8 cellular contexts compared by ENCODE assay signal in the genomic region with DNA sequence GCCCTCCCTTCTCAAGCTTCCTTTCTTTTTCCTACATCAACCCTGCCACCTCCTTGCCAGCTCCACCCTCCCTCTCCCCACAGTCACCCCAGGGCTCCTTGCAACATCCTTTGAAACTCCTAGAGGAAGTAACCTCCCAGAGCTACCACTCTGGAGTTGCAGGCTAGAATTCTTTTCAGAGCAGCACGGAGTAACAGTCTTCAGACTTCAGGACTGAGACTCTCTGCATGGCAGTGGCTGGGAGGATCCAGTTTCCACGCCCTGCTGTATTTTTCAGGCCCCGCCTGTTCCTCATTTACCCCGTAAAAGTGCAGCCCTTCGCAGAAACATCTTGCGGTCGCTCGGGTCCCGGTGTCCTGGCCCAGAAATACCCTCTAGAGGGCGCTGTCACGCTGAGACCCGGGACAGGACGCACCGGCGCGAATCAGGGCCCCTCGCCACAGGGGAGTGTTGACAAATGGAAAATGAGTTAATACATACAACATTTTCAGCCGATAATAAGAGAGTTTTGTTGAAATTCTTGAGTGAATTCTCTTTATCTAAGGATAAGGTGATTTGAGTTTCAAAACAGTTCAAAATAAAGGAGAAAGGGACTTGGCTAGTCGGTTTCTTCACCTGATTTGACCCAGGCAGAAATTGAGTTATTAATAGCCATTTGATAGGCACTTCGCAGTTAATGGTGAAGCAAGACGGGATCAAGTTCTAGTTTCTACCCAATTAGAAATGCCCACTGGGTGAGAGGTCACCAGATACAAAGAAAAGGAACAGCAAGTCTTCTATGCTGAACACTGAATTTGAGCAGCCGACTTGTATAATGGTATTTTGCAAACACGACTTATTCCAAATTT. TPM values are rescaled to one million over a fixed set of nuclear protein-coding genes. Genes with fewer than 3 reads are reported as not detected.
A peak's percentile ranks its signal among the peaks of the same experiment; 100 is the strongest.
DNase-seq lines count a peak whose midpoint lies in the region; ATAC-seq, FAIRE-seq and TF ChIP-seq lines count a peak whose summit lies in the region.

No MANE protein-coding gene starts in this region.

- H3K9ac ChIP-seq in colonic mucosa (ENCODE audit: low read depth in 2 of 2, low read length in 2 of 2) (no peak overlapping the region), HepG2 (ENCODE audit: insufficient read depth, low read depth, low read length) (no peak overlapping the region)

- H2AFZ ChIP-seq in HepG2 (ENCODE audit: low read length), result no peak overlapping the region

- ATAC-seq in HG03064 (IDR thresholded peaks at IDR 0.05; ENCODE audit: low read depth, unreplicated experiment) (peak; percentile 57), HepG2 (peak; percentile 91)

- no peaks in the 10 kb centered on the region for H3K36me3 Mint-ChIP-seq in activated CD4-positive, alpha-beta T cell treated with anti-CD3 and anti-CD28 coated beads, Interleukin-2, amount 10 ng/mL, durations not matched to agents 24 days and 14 days (ENCODE audit: low read depth)

- in situ Hi-C loops in HepG2 (cut with HindIII; ENCODE audit: extremely low pct_ligation_motif_present, low pct_unique_long_range_greater_than_20kb), result loop anchor here (5.0 kb wide), 1 partner anchor 94 kb away; no protein-coding TSS in a partner anchor

- no peaks in the 10 kb centered on the region for H3K79me2 ChIP-seq in HepG2 (ENCODE audit: insufficient read depth, low read length)

- H3K27me3 Mint-ChIP-seq in activated CD4-positive, alpha-beta T cell treated with anti-CD3 and anti-CD28 coated beads, Interleukin-2, amount 10 ng/mL, durations not matched to agents 24 days and 14 days, result peaks cover 8% of the 10 kb centered on the region

- H3K27ac Mint-ChIP-seq in activated CD4-positive, alpha-beta T cell treated with anti-CD3 and anti-CD28 coated beads, Interleukin-2, amount 10 ng/mL, durations not matched to agents 24 days and 14 days, result peak overlapping the region; percentile 23

- DNase-seq in NCI-H446 (lab: John Stamatoyannopoulos, UW) (peak; percentile 6 to 51), NCI-H446 treated with DMSO at 0.1 percent for 48 hours (lab: John Stamatoyannopoulos, UW) (no peak), NCI-H510A (lab: John Stamatoyannopoulos, UW) (peak; percentile 75), colonic mucosa (peak; percentile 83), HepG2 (ENCODE audit: low spot score) (peak; percentile 48)
- DNase-seq in activated CD4-positive, alpha-beta T cell treated with anti-CD3 and anti-CD28 coated beads, Interleukin-2, amount 10 ng/mL, durations not matched to agents 24 days and 14 days, result peak; percentile 96
- DNase-seq in stimulated activated CD4-positive, alpha-beta T cell treated with anti-CD3 and anti-CD28 coated beads, Interleukin-4, amount 100 ng/mL, for 24 hours, result peak; percentile 88

- no peaks in the 10 kb centered on the region for H3K27me3 ChIP-seq in colonic mucosa
- peaks cover 0 to 54% of the 10 kb centered on the region in 2 experiments; a peak in 4 of 5 replicates for H3K27me3 ChIP-seq in HepG2 (ENCODE audit: control insufficient read depth in 1 of 2, insufficient read depth in 2 of 2, low read length in 2 of 2)

- no peaks in the 10 kb centered on the region for H4K20me1 ChIP-seq in HepG2 (ENCODE audit: insufficient read depth, low read length)

- intact Hi-C loops in activated CD4-positive, alpha-beta T cell treated with anti-CD3 and anti-CD28 coated beads, Interleukin-2, amount 10 ng/mL, durations not matched to agents 24 days and 14 days (cut with micrococcal nuclease), result loop anchor here (1.0 to 2.0 kb wide), 2 partner anchors 56 to 91 kb away; no protein-coding TSS in a partner anchor
- intact Hi-C loops in colonic mucosa (cut with DNase I) (no loop called here), HepG2 (cut with micrococcal nuclease; ENCODE audit: unreplicated experiment) (loop anchor here (1.0 to 10.0 kb wide), 3 partner anchors 58 to 104 kb away; a partner anchor contains a TSS)

- no peak for TF ChIP-seq POLR2A in HepG2 (IDR thresholded peaks at IDR 0.05; ENCODE audit: insufficient read depth in 1 of 2, low read depth in 2 of 2, low read length in 2 of 2)

- no peaks in the 10 kb centered on the region for H3K36me3 ChIP-seq in colonic mucosa
- no peaks in the 10 kb centered on the region for H3K36me3 ChIP-seq in HepG2 (replicated peaks in 1 of 2; ENCODE audit: control insufficient read depth in 1 of 2, insufficient read depth in 2 of 2, low read length in 2 of 2)

- FAIRE-seq in HepG2 (lab: Jason Lieb, UNC), result no peak

- H3K27ac ChIP-seq in colonic mucosa, result no peak overlapping the region
- no peak overlapping the region for H3K27ac ChIP-seq in HepG2 (ENCODE audit: extremely low read length, insufficient read depth, low read length)

- H3K9me3 ChIP-seq in colonic mucosa (no peaks in the 10 kb centered on the region), HepG2 (ENCODE audit: low read length) (no peaks in the 10 kb centered on the region)

- peak; percentile 75 for TF ChIP-seq RAD21 in HepG2 (CRISPR knock-in tag; IDR thresholded peaks at IDR 0.05)

- 8% methylated on average over 20 of the region's 23 CpGs for WGBS in HepG2 (ENCODE audit: low lambda C conversion rate)

- peaks cover 15% of the 10 kb centered on the region for H3K4me1 Mint-ChIP-seq in activated CD4-positive, alpha-beta T cell treated with anti-CD3 and anti-CD28 coated beads, Interleukin-2, amount 10 ng/mL, durations not matched to agents 24 days and 14 days

- peak overlapping the region; percentile 53 for H3K4me2 ChIP-seq in HepG2 (ENCODE audit: low read depth, low read length)

- H3K4me1 ChIP-seq in colonic mucosa (peaks cover 6% of the 10 kb centered on the region), HepG2 (ENCODE audit: insufficient read depth, low read length) (peaks cover 20% of the 10 kb centered on the region)

- no peak for TF ChIP-seq EP300 in HepG2 (IDR thresholded peaks at IDR 0.05; ENCODE audit: low read depth in 2 of 2, low read length in 2 of 2)
- no peak for TF ChIP-seq EP300 in HepG2 (CRISPR knock-in tag; IDR thresholded peaks at IDR 0.05; ENCODE audit: borderline replicate concordance)

- H3K4me3 ChIP-seq in colonic mucosa (no peak overlapping the region), HepG2 (replicated peaks in 1 of 3; ENCODE audit: insufficient read depth in 1 of 3, low read depth in 2 of 3, low read length in 3 of 3) (peak overlapping the region in 1 of 3 experiments; percentile 13; a peak in 2 of 6 replicates)

- BruUV-seq in HepG2 (replicated peaks; lab: Mats Ljungman, UMichigan), result no TSS peak

- POLR2A ChIA-PET in HepG2 (lab: Yijun Ruan, JAX), result no interaction called here

- peak; percentile 91 for TF ChIP-seq CTCF in colonic mucosa (IDR thresholded peaks at IDR 0.05)
- TF ChIP-seq CTCF in HepG2 (CRISPR knock-in tag; IDR thresholded peaks at IDR 0.05), result peak; percentile 93

- CTCF ChIA-PET in HepG2 (lab: Yijun Ruan, JAX; ENCODE audit: low intra/inter-chr PET ratio, low total read pairs), result interaction anchor here (0.8 to 3.2 kb wide), 3 partner anchors 56 to 91 kb away, joined by 4 to 30 read pairs (median 11); a partner anchor contains a TSS

- peak overlapping the region; percentile 74 for H3K4me3 Mint-ChIP-seq in activated CD4-positive, alpha-beta T cell treated with anti-CD3 and anti-CD28 coated beads, Interleukin-2, amount 10 ng/mL, durations not matched to agents 24 days and 14 days

- H3K9me3 Mint-ChIP-seq in activated CD4-positive, alpha-beta T cell treated with anti-CD3 and anti-CD28 coated beads, Interleukin-2, amount 10 ng/mL, durations not matched to agents 24 days and 14 days, result no peaks in the 10 kb centered on the region

RNA-seq across cellular contexts. Expression of a gene that starts 18.5 kb away (rescaled TPM):
- not detected in 2 replicates for total RNA-seq in activated CD4-positive, alpha-beta T cell treated with anti-CD3 and anti-CD28 coated beads, Interleukin-2, amount 10 ng/mL, durations not matched to agents 24 days and 14 days
- total RNA-seq in colonic mucosa, result not detected
- not detected in 2 replicates for total RNA-seq in HepG2 (2016; rRNA removed; fragmentation: Illumina TruSeq; extraction: Trizol)
- not detected in 2 replicates for total RNA-seq in HepG2 (2016; cell fraction: cytosol; rRNA removed; fragmentation: Illumina TruSeq; extraction: Trizol; ENCODE audit: low read depth)
- not detected in 2 replicates for total RNA-seq in HepG2 (2016; cell fraction: insoluble cytoplasmic fraction; rRNA removed; fragmentation: Illumina TruSeq; extraction: Trizol)
- not detected in 2 replicates for total RNA-seq in HepG2 (2016; cell fraction: membrane; rRNA removed; fragmentation: Illumina TruSeq; extraction: Trizol)
- not detected in 2 replicates for total RNA-seq in HepG2 (2016; cell fraction: nucleus; rRNA removed; fragmentation: Illumina TruSeq; extraction: Trizol)
- not detected in 2 replicates for polyA plus RNA-seq in HepG2 (2011; rRNA removed)
- polyA plus RNA-seq in HepG2 (2011; cell fraction: cytosol; rRNA removed), result not detected in 2 replicates
- polyA plus RNA-seq in HepG2 (2011; cell fraction: nucleus; rRNA removed), result not detected in 2 replicates
- polyA plus RNA-seq in HepG2 (2012), result not detected in 2 replicates
- polyA plus RNA-seq in HepG2 (2016; cell fraction: cytosol; fragmentation: Illumina TruSeq; extraction: Trizol; ENCODE audit: low read depth), result not detected in 2 replicates
- not detected in 2 replicates for polyA plus RNA-seq in HepG2 (2016; cell fraction: insoluble cytoplasmic fraction; fragmentation: Illumina TruSeq; extraction: Trizol; ENCODE audit: low read depth)
- not detected in 2 replicates for polyA plus RNA-seq in HepG2 (2016; cell fraction: membrane; fragmentation: Illumina TruSeq; extraction: Trizol; ENCODE audit: low read depth)
- not detected in 2 replicates for polyA plus RNA-seq in HepG2 (2016; cell fraction: nucleus; fragmentation: Illumina TruSeq; extraction: Trizol; ENCODE audit: insufficient read depth, low read depth)
- not detected in 2 replicates for polyA minus RNA-seq in HepG2 (2011; rRNA and poly(A)+ RNA removed; ENCODE audit: low replicate concordance)
- not detected in 2 replicates for polyA minus RNA-seq in HepG2 (2011; cell fraction: cytosol; rRNA and poly(A)+ RNA removed)
- not detected in 2 replicates for polyA minus RNA-seq in HepG2 (2011; cell fraction: nucleus; rRNA and poly(A)+ RNA removed)

RNA-seq across cellular contexts. Expression of a gene that starts 58.0 kb away (rescaled TPM):
- total RNA-seq in activated CD4-positive, alpha-beta T cell treated with anti-CD3 and anti-CD28 coated beads, Interleukin-2, amount 10 ng/mL, durations not matched to agents 24 days and 14 days, result 46.3 and 52.3 TPM in 2 replicates
- 10 to 100 TPM; 17.3 to 45.7 TPM for total RNA-seq in colonic mucosa
- total RNA-seq in HepG2 (2016; rRNA removed; fragmentation: Illumina TruSeq; extraction: Trizol), result 6.6 and 9.7 TPM in 2 replicates
- total RNA-seq in HepG2 (2016; cell fraction: cytosol; rRNA removed; fragmentation: Illumina TruSeq; extraction: Trizol; ENCODE audit: low read depth), result 7.3 TPM in 2 replicates
- 6.5 and 9.8 TPM in 2 replicates for total RNA-seq in HepG2 (2016; cell fraction: insoluble cytoplasmic fraction; rRNA removed; fragmentation: Illumina TruSeq; extraction: Trizol)
- 2.9 and 3.2 TPM in 2 replicates for total RNA-seq in HepG2 (2016; cell fraction: membrane; rRNA removed; fragmentation: Illumina TruSeq; extraction: Trizol)
- total RNA-seq in HepG2 (2016; cell fraction: nucleus; rRNA removed; fragmentation: Illumina TruSeq; extraction: Trizol), result 12.8 and 16.9 TPM in 2 replicates
- 19.4 and 23.4 TPM in 2 replicates for polyA plus RNA-seq in HepG2 (2011; rRNA removed)
- polyA plus RNA-seq in HepG2 (2011; cell fraction: cytosol; rRNA removed), result 8.3 and 10.4 TPM in 2 replicates
- 25.2 and 33.5 TPM in 2 replicates for polyA plus RNA-seq in HepG2 (2011; cell fraction: nucleus; rRNA removed)
- polyA plus RNA-seq in HepG2 (2012), result 11.7 and 14.4 TPM in 2 replicates
- polyA plus RNA-seq in HepG2 (2016; cell fraction: cytosol; fragmentation: Illumina TruSeq; extraction: Trizol; ENCODE audit: low read depth), result 0.68 and 1.0 TPM in 2 replicates
- 5.6 and 6.7 TPM in 2 replicates for polyA plus RNA-seq in HepG2 (2016; cell fraction: insoluble cytoplasmic fraction; fragmentation: Illumina TruSeq; extraction: Trizol; ENCODE audit: low read depth)
- 1.1 and 1.5 TPM in 2 replicates for polyA plus RNA-seq in HepG2 (2016; cell fraction: membrane; fragmentation: Illumina TruSeq; extraction: Trizol; ENCODE audit: low read depth)
- 28.2 and 32.3 TPM in 2 replicates for polyA plus RNA-seq in HepG2 (2016; cell fraction: nucleus; fragmentation: Illumina TruSeq; extraction: Trizol; ENCODE audit: insufficient read depth, low read depth)
- 10.2 and 31.2 TPM in 2 replicates for polyA minus RNA-seq in HepG2 (2011; rRNA and poly(A)+ RNA removed; ENCODE audit: low replicate concordance)
- polyA minus RNA-seq in HepG2 (2011; cell fraction: cytosol; rRNA and poly(A)+ RNA removed), result 5.0 and 9.9 TPM in 2 replicates
- 33.9 and 53.5 TPM in 2 replicates for polyA minus RNA-seq in HepG2 (2011; cell fraction: nucleus; rRNA and poly(A)+ RNA removed)
